In genomic region chr17:58354541-58355216, GRCh38 we compare ENCODE assay signal across 1 cellular context.
TF ChIP-seq lines count a peak whose summit lies in the region.

No MANE protein-coding gene starts in this region.

TF ChIP-seq in H1, 55 proteins besides CTCF, POLR2A, EP300 and RAD21:
- TF ChIP-seq CHD1 (IDR thresholded peaks at IDR 0.05; ENCODE audit: low read depth, low read length), result no peak
- no peak for TF ChIP-seq GTF2F1 (IDR thresholded peaks at IDR 0.05; ENCODE audit: borderline replicate concordance, low read depth, low read length)
- no peak for TF ChIP-seq SIRT6 (IDR thresholded peaks at IDR 0.05; ENCODE audit: low read length)
- no peak for TF ChIP-seq SP4 (IDR thresholded peaks at IDR 0.05; ENCODE audit: low read length)
- no peak for TF ChIP-seq KDM4A (IDR thresholded peaks at IDR 0.05; ENCODE audit: low read depth, low read length, severe bottlenecking)
- TF ChIP-seq KDM5A (IDR thresholded peaks at IDR 0.05; ENCODE audit: low read length), result no peak
- TF ChIP-seq TCF12 (IDR thresholded peaks at IDR 0.05; ENCODE audit: low read depth, low read length), result no peak
